Comparison of ENCODE assay signal across 13 cellular contexts in the genomic region with DNA sequence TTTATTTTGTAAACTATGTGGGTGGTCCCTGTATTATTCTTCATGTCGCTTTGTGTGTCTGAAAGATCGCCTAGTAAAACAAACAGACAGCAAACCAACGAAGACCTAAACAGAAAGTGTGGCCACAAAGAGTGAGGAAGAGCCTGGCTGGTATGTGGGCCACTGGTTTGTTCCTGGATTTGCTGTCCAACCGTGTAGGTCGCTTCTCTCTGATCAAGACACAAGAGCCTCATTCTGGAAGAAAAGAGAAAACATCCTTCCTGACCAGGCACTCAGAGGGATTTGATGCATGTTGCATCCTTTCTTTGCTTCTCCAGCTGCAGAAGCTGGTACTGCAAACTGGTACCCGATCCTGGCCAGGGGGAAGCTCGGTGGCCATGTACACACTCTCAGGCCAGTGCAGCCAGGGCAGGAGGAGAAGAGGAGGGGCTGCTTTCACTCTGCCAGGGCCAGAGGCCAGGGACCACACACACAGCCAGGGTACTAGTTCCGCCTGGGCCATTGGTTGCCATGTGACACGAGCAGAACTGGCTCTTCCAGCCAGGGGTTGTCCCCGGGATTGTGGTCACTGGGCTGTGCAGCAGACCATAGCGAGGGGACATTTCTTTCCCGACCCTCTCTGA. TPM values are rescaled to one million over a fixed set of nuclear protein-coding genes. Genes with fewer than 3 reads are reported as not detected.
DNase-seq lines count a peak whose midpoint lies in the region; ATAC-seq lines count a peak whose summit lies in the region.
"Had no signal": no experiment of that assay in that cellular context is flagged by ENCODE, and none has a peak within 500 bp of the region (broad histone marks: within the 10 kb centered on the region; RNA-seq: fewer than 3 reads in every experiment).

No MANE protein-coding gene starts in this region.

- peaks cover 27% of the 10 kb centered on the region for H3K27me3 ChIP-seq in H7 (ENCODE audit: control insufficient read depth, insufficient read depth, low read length)

- no peak for ATAC-seq in HG02759 (IDR thresholded peaks at IDR 0.05; ENCODE audit: unreplicated experiment)
- ATAC-seq: esophagus mucosa, left colon had no signal

- no peak overlapping the region for H3K4me3 ChIP-seq in H7 (ENCODE audit: insufficient read depth, low read depth, low read length)
- H3K4me3 ChIP-seq: adrenal gland had no signal

- DNase-seq in DMS79 treated with DMSO at 0.1 percent for 48 hours (lab: John Stamatoyannopoulos, UW) (peak; percentile 26), SK-N-DZ (ENCODE audit: low spot score) (peak; percentile 43), hippocampal formation (lab: John Stamatoyannopoulos, UW) (peak; percentile 13 to 55), retina (peak; percentile 89), H7 (no peak), NCI-H2196 treated with DMSO at 0.1 percent for 48 hours (lab: John Stamatoyannopoulos, UW; ENCODE audit: unreplicated experiment) (no peak)
- no peak for DNase-seq in activated CD8-positive, alpha-beta memory T cell treated with anti-CD3 and anti-CD28 coated beads for 24 hours
- DNase-seq: NCI-H1694, SHP77 treated with DMSO at 0.1 percent for 48 hours had no signal

- no peaks in the 10 kb centered on the region for H3K36me3 ChIP-seq in H7 (replicated peaks; ENCODE audit: control insufficient read depth, insufficient read depth, low read length)
- H3K36me3 ChIP-seq: adrenal gland had no signal

RNA-seq across cellular contexts. Expression of a gene that starts 3.8 kb away (rescaled TPM):
- polyA plus RNA-seq in SK-N-DZ (2014; cell fraction: cytosol; rRNA removed): 0.19 and 0.83 TPM in 2 replicates
- 0.15 and 0.46 TPM in 2 replicates for polyA plus RNA-seq in SK-N-DZ (2014; cell fraction: nucleus; rRNA removed)
- 0.18 and 1.3 TPM in 2 replicates for total RNA-seq in H7 (2014; rRNA removed; shearing (Covaris generic))

RNA-seq across cellular contexts. Expression of a gene that starts 27.0 kb away (rescaled TPM):
- polyA plus RNA-seq in SK-N-DZ (2014; cell fraction: cytosol; rRNA removed): not detected in 2 replicates
- polyA plus RNA-seq in SK-N-DZ (2014; cell fraction: nucleus; rRNA removed): 0.56 TPM in 1 of 2 replicates, not detected in the other
- 27.2 and 42.6 TPM in 2 replicates for total RNA-seq in H7 (2014; rRNA removed; shearing (Covaris generic))

Comparison
In these comparisons a context has a peak if more than half of its experiments do, and no peak if none do; other contexts are left out.
1. DNase-seq: peak in DMS79 treated with DMSO at 0.1 percent for 48 hours (single experiment), SK-N-DZ (single experiment), hippocampal formation (2 of 2) and retina (single experiment); none in H7 (single experiment), activated CD8-positive, alpha-beta memory T cell treated with anti-CD3 and anti-CD28 coated beads for 24 hours (single experiment) and NCI-H2196 treated with DMSO at 0.1 percent for 48 hours (single experiment).